8 cellular contexts compared by ENCODE assay signal in genomic region chr11:61532136-61533038, GRCh38. TPM values are rescaled to one million over a fixed set of nuclear protein-coding genes. Genes with fewer than 3 reads are reported as not detected.
DNase-seq lines count a peak whose midpoint lies in the region; ATAC-seq and TF ChIP-seq lines count a peak whose summit lies in the region.

No MANE protein-coding gene starts in this region.

- TF ChIP-seq CTCF in DND-41 (IDR thresholded peaks at IDR 0.05; ENCODE audit: borderline replicate concordance, extremely low read depth, low read length, poor library complexity, severe bottlenecking) (peak; percentile 87), RWPE1 (conservative IDR thresholded peaks at IDR 0.05; ENCODE audit: low read depth) (peak; percentile 69)

- peaks cover 0 to 2% of the 10 kb centered on the region in 2 donors for H3K4me1 Mint-ChIP-seq in stimulated activated naive B cell treated with anti-CD40 and anti-IgM and Interleukin-4, amounts not matched to agents 10 μg/mL and 1 μg/mL and 100 μg/mL, for 72 hours

- peak; percentile 76 for ATAC-seq in DND-41 (ENCODE audit: insufficient read depth, low read depth)
- peak; percentile 52 for ATAC-seq in left lobe of liver
- peak; percentile 62 to 68 for ATAC-seq in stimulated activated naive B cell treated with anti-CD40 and anti-IgM and Interleukin-4, amounts not matched to agents 10 μg/mL and 1 μg/mL and 100 μg/mL, for 72 hours (replicated peaks)

- no peak overlapping the region for H3K4me2 ChIP-seq in DND-41 (ENCODE audit: insufficient read depth, low read length)

- H3K9me3 ChIP-seq in DND-41 (ENCODE audit: insufficient read depth, low read length, severe bottlenecking), result no peaks in the 10 kb centered on the region

- H3K27me3 Mint-ChIP-seq in stimulated activated naive B cell treated with anti-CD40 and anti-IgM and Interleukin-4, amounts not matched to agents 10 μg/mL and 1 μg/mL and 100 μg/mL, for 72 hours, result peaks cover 46 to 48% of the 10 kb centered on the region in 2 donors

- POLR2A ChIA-PET in RWPE1 (lab: Yijun Ruan, JAX; ENCODE audit: low non-redundant PET), result interaction anchor here (0.6 kb wide), 1 partner anchor 102 kb away, joined by 3 read pairs; the partner anchor contains the start of genes CPSF7 and SDHAF2

- H3K36me3 ChIP-seq in DND-41 (ENCODE audit: insufficient read depth, low read length), result no peaks in the 10 kb centered on the region

- H3K4me3 ChIP-seq in DND-41 (ENCODE audit: low read depth in 1 of 2, low read length in 2 of 2), result no peak overlapping the region

- no peaks in the 10 kb centered on the region for H3K9me3 Mint-ChIP-seq in stimulated activated naive B cell treated with anti-CD40 and anti-IgM and Interleukin-4, amounts not matched to agents 10 μg/mL and 1 μg/mL and 100 μg/mL, for 72 hours

- peaks cover 20% of the 10 kb centered on the region for H4K20me1 ChIP-seq in DND-41 (ENCODE audit: insufficient read depth, low read length)

- H3K4me3 Mint-ChIP-seq in stimulated activated naive B cell treated with anti-CD40 and anti-IgM and Interleukin-4, amounts not matched to agents 10 μg/mL and 1 μg/mL and 100 μg/mL, for 72 hours, result no peak overlapping the region

- CTCF ChIA-PET in RWPE1 (lab: Yijun Ruan, JAX), result interaction anchor here (0.5 to 3.1 kb wide), 16 partner anchors 8 to 516 kb away, joined by 3 to 20 read pairs (median 4); partner anchors contain the start of gene LRRC10B

- H3K27me3 ChIP-seq in DND-41 (ENCODE audit: insufficient read depth, low read length, poor library complexity), result peaks cover 3% of the 10 kb centered on the region

- H3K4me1 ChIP-seq in DND-41 (ENCODE audit: insufficient read depth, low read length), result no peaks in the 10 kb centered on the region

- H3K27ac ChIP-seq in DND-41 (ENCODE audit: low read length) (no peak overlapping the region), RWPE1 (no peak overlapping the region)

- H2AFZ ChIP-seq in DND-41 (ENCODE audit: low read depth, low read length), result no peak overlapping the region

- DNase-seq in DND-41 (peak; percentile 51), HuH-7 (ENCODE audit: low spot score) (peak; percentile 100), RWPE1 (ENCODE audit: low spot score) (peak; percentile 65), left lobe of liver (ENCODE audit: low spot score) (peak; percentile 59), NCI-H2107 (lab: John Stamatoyannopoulos, UW) (no peak), inferior parietal cortex (ENCODE audit: extremely low spot score) (no peak)
- peak; percentile 10 for DNase-seq in activated naive CD8-positive, alpha-beta T cell treated with anti-CD3 and anti-CD28 coated beads, Interleukin-2, amount 50 U/mL, for 16 hours (ENCODE audit: low read depth, low spot score)
- DNase-seq in stimulated activated naive B cell treated with anti-CD40 and anti-IgM and Interleukin-4, amounts not matched to agents 10 μg/mL and 1 μg/mL and 100 μg/mL, for 72 hours, result no peak

- no peak overlapping the region for H3K9ac ChIP-seq in DND-41 (ENCODE audit: low read depth, low read length)

- H3K27ac Mint-ChIP-seq in stimulated activated naive B cell treated with anti-CD40 and anti-IgM and Interleukin-4, amounts not matched to agents 10 μg/mL and 1 μg/mL and 100 μg/mL, for 72 hours, result no peak overlapping the region

- H3K36me3 Mint-ChIP-seq in stimulated activated naive B cell treated with anti-CD40 and anti-IgM and Interleukin-4, amounts not matched to agents 10 μg/mL and 1 μg/mL and 100 μg/mL, for 72 hours, result no peaks in the 10 kb centered on the region

- H3K79me2 ChIP-seq in DND-41 (ENCODE audit: insufficient read depth, low read length), result no peaks in the 10 kb centered on the region

RNA-seq across cellular contexts. Expression of gene LRRC10B, which starts 23.8 kb away (rescaled TPM):
- total RNA-seq in left lobe of liver, result not detected

RNA-seq across cellular contexts. Expression of gene SYT7, which starts 48.5 kb away (rescaled TPM):
- 65.6 TPM for total RNA-seq in left lobe of liver

Comparison
In these comparisons a context has a peak if more than half of its experiments do, and no peak if none do; other contexts are left out.
1. DNase-seq: peak in DND-41 (single experiment), HuH-7 (single experiment), RWPE1 (single experiment), activated naive CD8-positive, alpha-beta T cell treated with anti-CD3 and anti-CD28 coated beads, Interleukin-2, amount 50 U/mL, for 16 hours (single experiment) and left lobe of liver (single experiment); none in stimulated activated naive B cell treated with anti-CD40 and anti-IgM and Interleukin-4, amounts not matched to agents 10 μg/mL and 1 μg/mL and 100 μg/mL, for 72 hours (single experiment), NCI-H2107 (single experiment) and inferior parietal cortex (single experiment).
2. Peak in every context shown above with its lines, with median percentiles within 50 percentile points of each other: ATAC-seq.